Comparison of ENCODE assay signal across 8 cellular contexts in the genomic region with DNA sequence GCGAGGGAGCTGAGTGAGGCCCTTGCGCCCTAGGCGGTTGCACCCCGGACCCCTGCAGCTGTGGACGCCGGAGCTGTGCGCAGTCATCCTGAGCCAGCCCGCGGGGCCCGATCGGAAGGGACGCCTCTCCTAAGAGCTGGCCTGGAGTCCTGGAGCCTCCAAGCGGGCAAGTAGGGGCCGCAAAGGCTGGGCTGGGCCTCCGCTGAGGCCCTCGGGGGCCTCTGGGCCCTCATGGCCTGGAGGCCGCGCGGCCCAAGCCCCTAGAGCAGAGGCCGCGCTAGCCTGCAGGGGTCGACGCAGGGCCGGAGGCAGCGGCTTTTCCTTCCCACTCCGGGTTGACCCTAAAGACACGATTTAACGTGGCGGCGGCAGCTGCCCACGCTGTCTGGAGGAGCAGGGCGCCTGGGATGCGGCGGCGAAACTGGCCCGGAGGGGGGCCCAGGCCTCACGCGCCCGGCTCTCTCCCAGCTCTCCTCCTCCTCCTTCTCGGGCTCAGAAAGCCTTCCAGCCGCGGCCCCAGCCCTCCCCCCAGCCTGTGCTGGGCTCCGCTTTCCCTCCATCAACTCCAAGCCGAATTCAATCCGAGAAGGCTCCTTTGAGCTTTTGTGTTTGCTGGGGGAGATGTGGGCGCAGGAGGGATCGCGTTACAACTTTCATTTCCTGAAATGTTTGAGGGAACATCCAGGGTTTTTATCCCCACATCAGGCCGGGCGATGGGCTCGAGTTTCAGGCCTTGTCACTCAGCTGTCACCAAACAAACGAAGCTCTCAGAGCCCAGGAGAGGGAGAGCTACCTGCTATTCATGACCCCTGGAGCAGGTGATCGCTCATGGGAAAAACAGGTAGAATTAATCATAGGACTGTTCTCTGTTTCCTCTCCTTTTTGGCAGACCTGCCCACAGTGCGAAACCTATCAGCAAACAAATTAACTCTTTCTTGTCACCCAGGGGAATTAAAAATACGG. TPM values are rescaled to one million over a fixed set of nuclear protein-coding genes. Genes with fewer than 3 reads are reported as not detected.
A peak's percentile ranks its signal among the peaks of the same experiment; 100 is the strongest.
DNase-seq lines count a peak whose midpoint lies in the region; ATAC-seq and TF ChIP-seq lines count a peak whose summit lies in the region.

No MANE protein-coding gene starts in this region.

- no peak for ATAC-seq in effector memory CD8-positive, alpha-beta T cell (replicated peaks)
- no peak for ATAC-seq in naive B cell (ENCODE audit: low read depth in 2 of 2)
- no peak for ATAC-seq in GM21723 (IDR thresholded peaks at IDR 0.05; ENCODE audit: unreplicated experiment)
- ATAC-seq in HG03045 (IDR thresholded peaks at IDR 0.05; ENCODE audit: unreplicated experiment) = no peak
- ATAC-seq in GM21390 (IDR thresholded peaks at IDR 0.05; ENCODE audit: unreplicated experiment) = no peak

- no peak for DNase-seq in AG04449 (ENCODE audit: low read depth, low spot score)
- DNase-seq in NCI-H2029 treated with DMSO at 0.1 percent for 48 hours (lab: John Stamatoyannopoulos, UW) = peak; percentile 98
- no peak for DNase-seq in effector memory CD8-positive, alpha-beta T cell
- DNase-seq in naive B cell = no peak
- DNase-seq in NCI-H2196 treated with DMSO at 0.1 percent for 48 hours (lab: John Stamatoyannopoulos, UW; ENCODE audit: unreplicated experiment) = no peak

- peak overlapping the region; percentile 48 to 55 for H3K4me3 Mint-ChIP-seq in effector memory CD8-positive, alpha-beta T cell
- peak overlapping the region in 6 of 8 donors; percentile 34 to 75 (median 58) for H3K4me3 Mint-ChIP-seq in naive B cell

- peak overlapping the region; percentile 20 for H3K4me3 ChIP-seq in AG04449 (ENCODE audit: low read depth, low read length)

- no peaks in the 10 kb centered on the region for H3K9me3 Mint-ChIP-seq in effector memory CD8-positive, alpha-beta T cell
- peaks cover 0 to 10% (median 1%) of the 10 kb centered on the region in 7 donors for H3K9me3 Mint-ChIP-seq in naive B cell

- peaks cover 14 to 17% of the 10 kb centered on the region in 2 donors for H3K4me1 Mint-ChIP-seq in effector memory CD8-positive, alpha-beta T cell (ENCODE audit: low read depth in 2 of 2)
- peaks cover 10 to 23% (median 16%) of the 10 kb centered on the region in 3 donors for H3K4me1 Mint-ChIP-seq in naive B cell

- no peak for TF ChIP-seq CTCF in AG04449 (IDR thresholded peaks at IDR 0.05; ENCODE audit: insufficient read depth, low read length, missing control alignments)

- POLR2A ChIA-PET in AG04449 (lab: Yijun Ruan, JAX) = interaction anchor here (1.2 to 1.3 kb wide), 2 partner anchors 10 to 12 kb away, joined by 4 read pairs; no protein-coding TSS in a partner anchor

- CTCF ChIA-PET in AG04449 (lab: Yijun Ruan, JAX) = interaction anchor here (0.8 to 4.1 kb wide), 8 partner anchors 9 to 648 kb away, joined by 3 to 39 read pairs (median 4); no protein-coding TSS in a partner anchor

- peaks cover 52 to 73% of the 10 kb centered on the region in 2 donors for H3K27me3 Mint-ChIP-seq in effector memory CD8-positive, alpha-beta T cell
- H3K27me3 Mint-ChIP-seq in naive B cell = peaks cover 64 to 70% (median 67%) of the 10 kb centered on the region in 3 donors

- H3K27ac Mint-ChIP-seq in effector memory CD8-positive, alpha-beta T cell = no peak overlapping the region
- H3K27ac Mint-ChIP-seq in naive B cell = no peak overlapping the region

- no peaks in the 10 kb centered on the region for H3K36me3 Mint-ChIP-seq in effector memory CD8-positive, alpha-beta T cell (ENCODE audit: insufficient read depth)
- H3K36me3 Mint-ChIP-seq in naive B cell = no peaks in the 10 kb centered on the region

RNA-seq across cellular contexts. Expression of gene SIX1, which starts 11.5 kb away (rescaled TPM):
- polyA plus RNA-seq in naive B cell (ENCODE audit: low read depth in 6 of 6) = not detected
